Comparison of ENCODE assay signal across 1 cellular context in the genomic region with DNA sequence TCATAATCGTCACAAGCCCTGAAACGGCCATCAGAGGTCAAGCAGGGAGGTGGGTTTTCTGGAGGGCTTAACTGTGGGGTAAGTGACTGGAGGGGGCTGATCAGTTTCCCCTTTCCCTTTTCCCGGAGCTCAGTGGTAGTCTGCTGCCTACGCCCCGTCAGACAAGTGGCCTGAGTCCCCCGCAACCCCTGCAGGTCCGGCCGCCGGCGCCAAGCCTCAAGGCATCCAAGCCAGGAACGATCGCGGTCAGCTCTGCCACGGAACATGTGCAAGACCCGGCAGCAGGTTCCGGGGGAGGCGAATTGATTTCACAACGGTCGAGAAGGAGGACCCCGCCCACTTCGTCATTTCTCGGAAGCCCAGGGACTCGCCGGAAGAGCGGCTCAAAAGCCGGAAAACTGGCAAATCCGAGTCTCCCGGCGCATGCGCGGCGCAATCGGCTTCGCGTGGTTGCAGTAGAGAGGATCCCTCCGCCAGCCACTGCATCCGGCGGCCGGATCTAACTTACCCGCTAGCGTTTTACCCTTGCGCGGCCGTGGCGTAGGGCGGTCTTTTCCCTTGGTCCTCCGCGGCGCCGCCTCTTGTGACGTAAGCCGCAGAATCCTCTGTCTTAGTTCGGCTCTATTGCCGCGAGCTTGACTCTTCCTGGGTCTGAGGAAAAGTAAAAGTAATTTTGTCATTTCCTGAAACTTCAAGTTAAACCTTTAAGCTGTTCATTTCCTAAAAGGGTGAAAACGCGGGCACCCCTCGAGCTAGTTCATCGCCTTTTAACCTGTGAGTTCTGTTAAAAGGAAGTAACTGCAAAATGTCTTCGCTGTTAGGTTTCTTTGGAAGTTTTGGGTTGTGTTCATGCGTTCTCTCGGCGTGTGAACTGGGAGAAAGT.
TF ChIP-seq lines count a peak whose summit lies in the region.

No MANE protein-coding gene starts in this region.

TF ChIP-seq in H1, 55 proteins besides CTCF, POLR2A, EP300 and RAD21 (continued from another document):
- TF ChIP-seq CTBP2 (IDR thresholded peaks at IDR 0.05; ENCODE audit: borderline replicate concordance, insufficient read depth, insufficient read length, low read length) (no peak), NRF1 (IDR thresholded peaks at IDR 0.05; ENCODE audit: low read depth, low read length) (peak; percentile 94), TAF7 (optimal IDR thresholded peaks at IDR 0.05; ENCODE audit: borderline replicate concordance, low read depth, low read length) (peak; percentile 58), CREB1 (IDR thresholded peaks at IDR 0.05) (peak; percentile 93), EGR1 (IDR thresholded peaks at IDR 0.05; ENCODE audit: borderline replicate concordance, low read depth, low read length) (peak; percentile 87), RBBP5 (IDR thresholded peaks at IDR 0.05; ENCODE audit: borderline replicate concordance, low read depth, low read length) (peak; percentile 13; the same call in 1 of the 2 replicates), KDM4A (IDR thresholded peaks at IDR 0.05; ENCODE audit: low read depth, low read length, severe bottlenecking) (peak; percentile 59), HDAC2 (IDR thresholded peaks at IDR 0.05; ENCODE audit: borderline replicate concordance in 1 of 2, low read depth in 2 of 2, low read length in 2 of 2) (peak; percentile 99 to 100), CHD1 (IDR thresholded peaks at IDR 0.05; ENCODE audit: low read depth, low read length) (no peak; the same call in 1 of the 2 replicates), TEAD4 (IDR thresholded peaks at IDR 0.05; ENCODE audit: low read depth, low read length) (0 out of 2 replicates have a peak, but pooled peaks have one; percentile 13), PHF8 (conservative IDR thresholded peaks at IDR 0.05; ENCODE audit: low read depth, low read length) (peak; percentile 63), RNF2 (IDR thresholded peaks at IDR 0.05; ENCODE audit: borderline replicate concordance, low read depth, low read length, missing control alignments, poor library complexity, severe bottlenecking) (no peak), NANOG (IDR thresholded peaks at IDR 0.05; ENCODE audit: insufficient read depth, low read depth, low read length, poor library complexity, severe bottlenecking) (no peak), POLR2AphosphoS5 (IDR thresholded peaks at IDR 0.05; ENCODE audit: low read depth, low read length) (peak; percentile 94), KDM5A (IDR thresholded peaks at IDR 0.05; ENCODE audit: low read length) (peak; percentile 22; the same call in 1 of the 2 replicates), SIRT6 (IDR thresholded peaks at IDR 0.05; ENCODE audit: low read length) (no peak), TBP (IDR thresholded peaks at IDR 0.05; ENCODE audit: low read depth, low read length) (peak; percentile 89), SIN3A (conservative IDR thresholded peaks at IDR 0.05 in 1 of 2, IDR thresholded peaks at IDR 0.05 in 1 of 2; ENCODE audit: low read depth in 1 of 2, low read length in 2 of 2) (peak; percentile 27 to 48; a peak in 1 of 4 replicates), SP4 (IDR thresholded peaks at IDR 0.05; ENCODE audit: low read length) (peak; percentile 71; the same call in 1 of the 2 replicates), YY1 (IDR thresholded peaks at IDR 0.05; ENCODE audit: low read depth, low read length) (no peak; the same call in none of the 2 replicates), BCL11A (IDR thresholded peaks at IDR 0.05; ENCODE audit: low read depth in 2 of 2, low read length in 2 of 2) (no peak), SRF (IDR thresholded peaks at IDR 0.05; ENCODE audit: low read depth, low read length) (no peak), SIX5 (IDR thresholded peaks at IDR 0.05; ENCODE audit: low read depth, low read length) (no peak), GABPA (IDR thresholded peaks at IDR 0.05; ENCODE audit: borderline replicate concordance, insufficient read depth, low read length) (peak; percentile 31; the same call in 1 of the 2 replicates), SP2 (IDR thresholded peaks at IDR 0.05; ENCODE audit: low read length) (0 out of 2 replicates have a peak, but pooled peaks have one; percentile 3), KDM1A (IDR thresholded peaks at IDR 0.05; ENCODE audit: borderline replicate concordance, low read length) (no peak), POU5F1 (IDR thresholded peaks at IDR 0.05; ENCODE audit: low read depth, low read length) (no peak), GTF2F1 (IDR thresholded peaks at IDR 0.05; ENCODE audit: borderline replicate concordance, low read depth, low read length) (peak; percentile 92), SP1 (IDR thresholded peaks at IDR 0.05; ENCODE audit: low read depth, low read length) (peak; percentile 83), CHD2 (IDR thresholded peaks at IDR 0.05; ENCODE audit: low read length) (peak; percentile 95), ASH2L (IDR thresholded peaks at IDR 0.05; ENCODE audit: low read length) (peak; percentile 80), BACH1 (IDR thresholded peaks at IDR 0.05; ENCODE audit: low read length) (peak; percentile 99), TAF1 (IDR thresholded peaks at IDR 0.05; ENCODE audit: low read depth, low read length) (peak; percentile 96)
- TF ChIP-seq, protein P1, sequence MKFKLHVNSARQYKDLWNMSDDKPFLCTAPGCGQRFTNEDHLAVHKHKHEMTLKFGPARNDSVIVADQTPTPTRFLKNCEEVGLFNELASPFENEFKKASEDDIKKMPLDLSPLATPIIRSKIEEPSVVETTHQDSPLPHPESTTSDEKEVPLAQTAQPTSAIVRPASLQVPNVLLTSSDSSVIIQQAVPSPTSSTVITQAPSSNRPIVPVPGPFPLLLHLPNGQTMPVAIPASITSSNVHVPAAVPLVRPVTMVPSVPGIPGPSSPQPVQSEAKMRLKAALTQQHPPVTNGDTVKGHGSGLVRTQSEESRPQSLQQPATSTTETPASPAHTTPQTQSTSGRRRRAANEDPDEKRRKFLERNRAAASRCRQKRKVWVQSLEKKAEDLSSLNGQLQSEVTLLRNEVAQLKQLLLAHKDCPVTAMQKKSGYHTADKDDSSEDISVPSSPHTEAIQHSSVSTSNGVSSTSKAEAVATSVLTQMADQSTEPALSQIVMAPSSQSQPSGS (IDR thresholded peaks at IDR 0.05; ENCODE audit: low read length), result peak; percentile 95
- TF ChIP-seq, protein P2, sequence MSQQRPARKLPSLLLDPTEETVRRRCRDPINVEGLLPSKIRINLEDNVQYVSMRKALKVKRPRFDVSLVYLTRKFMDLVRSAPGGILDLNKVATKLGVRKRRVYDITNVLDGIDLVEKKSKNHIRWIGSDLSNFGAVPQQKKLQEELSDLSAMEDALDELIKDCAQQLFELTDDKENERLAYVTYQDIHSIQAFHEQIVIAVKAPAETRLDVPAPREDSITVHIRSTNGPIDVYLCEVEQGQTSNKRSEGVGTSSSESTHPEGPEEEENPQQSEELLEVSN (IDR thresholded peaks at IDR 0.05), result peak; percentile 78
- TF ChIP-seq, protein P3, sequence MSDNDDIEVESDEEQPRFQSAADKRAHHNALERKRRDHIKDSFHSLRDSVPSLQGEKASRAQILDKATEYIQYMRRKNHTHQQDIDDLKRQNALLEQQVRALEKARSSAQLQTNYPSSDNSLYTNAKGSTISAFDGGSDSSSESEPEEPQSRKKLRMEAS (IDR thresholded peaks at IDR 0.05), result peak; percentile 87
- TF ChIP-seq, protein P4, sequence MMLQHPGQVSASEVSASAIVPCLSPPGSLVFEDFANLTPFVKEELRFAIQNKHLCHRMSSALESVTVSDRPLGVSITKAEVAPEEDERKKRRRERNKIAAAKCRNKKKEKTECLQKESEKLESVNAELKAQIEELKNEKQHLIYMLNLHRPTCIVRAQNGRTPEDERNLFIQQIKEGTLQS (IDR thresholded peaks at IDR 0.05; ENCODE audit: insufficient read depth, low read depth, low read length), result no peak
- TF ChIP-seq, protein P5, sequence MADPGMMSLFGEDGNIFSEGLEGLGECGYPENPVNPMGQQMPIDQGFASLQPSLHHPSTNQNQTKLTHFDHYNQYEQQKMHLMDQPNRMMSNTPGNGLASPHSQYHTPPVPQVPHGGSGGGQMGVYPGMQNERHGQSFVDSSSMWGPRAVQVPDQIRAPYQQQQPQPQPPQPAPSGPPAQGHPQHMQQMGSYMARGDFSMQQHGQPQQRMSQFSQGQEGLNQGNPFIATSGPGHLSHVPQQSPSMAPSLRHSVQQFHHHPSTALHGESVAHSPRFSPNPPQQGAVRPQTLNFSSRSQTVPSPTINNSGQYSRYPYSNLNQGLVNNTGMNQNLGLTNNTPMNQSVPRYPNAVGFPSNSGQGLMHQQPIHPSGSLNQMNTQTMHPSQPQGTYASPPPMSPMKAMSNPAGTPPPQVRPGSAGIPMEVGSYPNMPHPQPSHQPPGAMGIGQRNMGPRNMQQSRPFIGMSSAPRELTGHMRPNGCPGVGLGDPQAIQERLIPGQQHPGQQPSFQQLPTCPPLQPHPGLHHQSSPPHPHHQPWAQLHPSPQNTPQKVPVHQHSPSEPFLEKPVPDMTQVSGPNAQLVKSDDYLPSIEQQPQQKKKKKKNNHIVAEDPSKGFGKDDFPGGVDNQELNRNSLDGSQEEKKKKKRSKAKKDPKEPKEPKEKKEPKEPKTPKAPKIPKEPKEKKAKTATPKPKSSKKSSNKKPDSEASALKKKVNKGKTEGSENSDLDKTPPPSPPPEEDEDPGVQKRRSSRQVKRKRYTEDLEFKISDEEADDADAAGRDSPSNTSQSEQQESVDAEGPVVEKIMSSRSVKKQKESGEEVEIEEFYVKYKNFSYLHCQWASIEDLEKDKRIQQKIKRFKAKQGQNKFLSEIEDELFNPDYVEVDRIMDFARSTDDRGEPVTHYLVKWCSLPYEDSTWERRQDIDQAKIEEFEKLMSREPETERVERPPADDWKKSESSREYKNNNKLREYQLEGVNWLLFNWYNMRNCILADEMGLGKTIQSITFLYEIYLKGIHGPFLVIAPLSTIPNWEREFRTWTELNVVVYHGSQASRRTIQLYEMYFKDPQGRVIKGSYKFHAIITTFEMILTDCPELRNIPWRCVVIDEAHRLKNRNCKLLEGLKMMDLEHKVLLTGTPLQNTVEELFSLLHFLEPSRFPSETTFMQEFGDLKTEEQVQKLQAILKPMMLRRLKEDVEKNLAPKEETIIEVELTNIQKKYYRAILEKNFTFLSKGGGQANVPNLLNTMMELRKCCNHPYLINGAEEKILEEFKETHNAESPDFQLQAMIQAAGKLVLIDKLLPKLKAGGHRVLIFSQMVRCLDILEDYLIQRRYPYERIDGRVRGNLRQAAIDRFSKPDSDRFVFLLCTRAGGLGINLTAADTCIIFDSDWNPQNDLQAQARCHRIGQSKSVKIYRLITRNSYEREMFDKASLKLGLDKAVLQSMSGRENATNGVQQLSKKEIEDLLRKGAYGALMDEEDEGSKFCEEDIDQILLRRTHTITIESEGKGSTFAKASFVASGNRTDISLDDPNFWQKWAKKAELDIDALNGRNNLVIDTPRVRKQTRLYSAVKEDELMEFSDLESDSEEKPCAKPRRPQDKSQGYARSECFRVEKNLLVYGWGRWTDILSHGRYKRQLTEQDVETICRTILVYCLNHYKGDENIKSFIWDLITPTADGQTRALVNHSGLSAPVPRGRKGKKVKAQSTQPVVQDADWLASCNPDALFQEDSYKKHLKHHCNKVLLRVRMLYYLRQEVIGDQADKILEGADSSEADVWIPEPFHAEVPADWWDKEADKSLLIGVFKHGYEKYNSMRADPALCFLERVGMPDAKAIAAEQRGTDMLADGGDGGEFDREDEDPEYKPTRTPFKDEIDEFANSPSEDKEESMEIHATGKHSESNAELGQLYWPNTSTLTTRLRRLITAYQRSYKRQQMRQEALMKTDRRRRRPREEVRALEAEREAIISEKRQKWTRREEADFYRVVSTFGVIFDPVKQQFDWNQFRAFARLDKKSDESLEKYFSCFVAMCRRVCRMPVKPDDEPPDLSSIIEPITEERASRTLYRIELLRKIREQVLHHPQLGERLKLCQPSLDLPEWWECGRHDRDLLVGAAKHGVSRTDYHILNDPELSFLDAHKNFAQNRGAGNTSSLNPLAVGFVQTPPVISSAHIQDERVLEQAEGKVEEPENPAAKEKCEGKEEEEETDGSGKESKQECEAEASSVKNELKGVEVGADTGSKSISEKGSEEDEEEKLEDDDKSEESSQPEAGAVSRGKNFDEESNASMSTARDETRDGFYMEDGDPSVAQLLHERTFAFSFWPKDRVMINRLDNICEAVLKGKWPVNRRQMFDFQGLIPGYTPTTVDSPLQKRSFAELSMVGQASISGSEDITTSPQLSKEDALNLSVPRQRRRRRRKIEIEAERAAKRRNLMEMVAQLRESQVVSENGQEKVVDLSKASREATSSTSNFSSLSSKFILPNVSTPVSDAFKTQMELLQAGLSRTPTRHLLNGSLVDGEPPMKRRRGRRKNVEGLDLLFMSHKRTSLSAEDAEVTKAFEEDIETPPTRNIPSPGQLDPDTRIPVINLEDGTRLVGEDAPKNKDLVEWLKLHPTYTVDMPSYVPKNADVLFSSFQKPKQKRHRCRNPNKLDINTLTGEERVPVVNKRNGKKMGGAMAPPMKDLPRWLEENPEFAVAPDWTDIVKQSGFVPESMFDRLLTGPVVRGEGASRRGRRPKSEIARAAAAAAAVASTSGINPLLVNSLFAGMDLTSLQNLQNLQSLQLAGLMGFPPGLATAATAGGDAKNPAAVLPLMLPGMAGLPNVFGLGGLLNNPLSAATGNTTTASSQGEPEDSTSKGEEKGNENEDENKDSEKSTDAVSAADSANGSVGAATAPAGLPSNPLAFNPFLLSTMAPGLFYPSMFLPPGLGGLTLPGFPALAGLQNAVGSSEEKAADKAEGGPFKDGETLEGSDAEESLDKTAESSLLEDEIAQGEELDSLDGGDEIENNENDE (IDR thresholded peaks at IDR 0.05; ENCODE audit: insufficient replicate concordance, low read length), result peak; percentile 39
